ENCODE assay signal across 1 cellular context in genomic region chr16:75464130-75464918, GRCh38.
TF ChIP-seq lines count a peak whose summit lies in the region.

TSS of gene TMEM170A (minus strand) at chr16:75464689. CDS start at chr16:75464600, 89 bp downstream.

TF ChIP-seq in GM12878, 131 proteins besides CTCF, POLR2A, EP300 and RAD21 (continued from another document):
- no peak for TF ChIP-seq SKIL (IDR thresholded peaks at IDR 0.05; ENCODE audit: low read depth, poor library complexity, severe bottlenecking)
- TF ChIP-seq SUPT20H (IDR thresholded peaks at IDR 0.05; ENCODE audit: borderline replicate concordance, control insufficient read depth, low read depth, low read length) = no peak
